Comparison of ENCODE assay signal across 10 cellular contexts in genomic region chr4:37400326-37400881, GRCh38.
DNase-seq lines count a peak whose midpoint lies in the region; ATAC-seq and TF ChIP-seq lines count a peak whose summit lies in the region.
"Had no signal": no experiment of that assay in that cellular context is flagged by ENCODE, and none has a peak within 500 bp of the region (broad histone marks: within the 10 kb centered on the region; RNA-seq: fewer than 3 reads in every experiment).

No MANE protein-coding gene starts in this region.

- intact Hi-C loops in right lobe of liver (cut with DNase I), result no loop called here

- H3K4me1 ChIP-seq in right lobe of liver, result no peaks in the 10 kb centered on the region

- TF ChIP-seq CTCF in GM10266 (IDR thresholded peaks at IDR 0.05; ENCODE audit: control insufficient read depth, insufficient read depth, low read depth, missing control alignments) (no peak), right lobe of liver (IDR thresholded peaks at IDR 0.05) (no peak)

- H3K27ac ChIP-seq in right lobe of liver, result no peak overlapping the region

- WGBS in right lobe of liver (ENCODE audit: insufficient coverage, low coverage, low lambda C conversion rate, missing lambda C conversion rate), result 79% methylated on average over 2 of the region's 2 CpGs

- DNase-seq in GM10266 (ENCODE audit: extremely low spot score) (peak; percentile 28), NCI-H748 (lab: John Stamatoyannopoulos, UW; ENCODE audit: unreplicated experiment) (no peak), T1000 (lab: John Stamatoyannopoulos, UW) (no peak), midbrain (lab: John Stamatoyannopoulos, UW) (no peak), right lobe of liver (no peak)
- DNase-seq: activated effector memory CD4-positive, alpha-beta T cell treated with Interleukin-2 at 50 U/mL for 16 hours; NCI-H1436 treated with DMSO at 0.1 percent for 48 hours had no signal

- ATAC-seq in GM19043 (IDR thresholded peaks at IDR 0.05; ENCODE audit: low read depth, unreplicated experiment) (peak; percentile 76), HG02623 (IDR thresholded peaks at IDR 0.05; ENCODE audit: unreplicated experiment) (peak; percentile 80), HG03432 (IDR thresholded peaks at IDR 0.05; ENCODE audit: unreplicated experiment) (peak; percentile 91), right lobe of liver (no peak)

- no peak overlapping the region for H3K4me3 ChIP-seq in right lobe of liver

- no peaks in the 10 kb centered on the region for H3K9me3 ChIP-seq in right lobe of liver

- H3K27me3 ChIP-seq in right lobe of liver, result no peaks in the 10 kb centered on the region

- H3K36me3 ChIP-seq in right lobe of liver, result no peaks in the 10 kb centered on the region

- no peak for TF ChIP-seq POLR2A in right lobe of liver (IDR thresholded peaks at IDR 0.05)

Comparison
In these comparisons a context has a peak if more than half of its experiments do, and no peak if none do; other contexts are left out.
1. ATAC-seq: peak in GM19043 (single experiment), HG02623 (single experiment) and HG03432 (single experiment); none in right lobe of liver (0 of 4).